Comparison of ENCODE assay signal across 10 cellular contexts in genomic region chr1:11157394-11157793, GRCh38. TPM values are rescaled to one million over a fixed set of nuclear protein-coding genes. Genes with fewer than 3 reads are reported as not detected.
DNase-seq lines count a peak whose midpoint lies in the region; ATAC-seq and TF ChIP-seq lines count a peak whose summit lies in the region.
"Had no signal": no experiment of that assay in that cellular context is flagged by ENCODE, and none has a peak within 500 bp of the region (broad histone marks: within the 10 kb centered on the region; RNA-seq: fewer than 3 reads in every experiment).

No MANE protein-coding gene starts in this region.

- no peaks in the 10 kb centered on the region for H3K9me3 Mint-ChIP-seq in stimulated activated effector memory CD8-positive, alpha-beta T cell treated with anti-CD3 and anti-CD28 coated beads, Interleukin-12 subunit alpha, Interleukin-12 subunit beta, amount 100 ng/mL, for 72 hours

- peak overlapping the region; percentile 60 for H3K27ac Mint-ChIP-seq in stimulated activated effector memory CD8-positive, alpha-beta T cell treated with anti-CD3 and anti-CD28 coated beads, Interleukin-12 subunit alpha, Interleukin-12 subunit beta, amount 100 ng/mL, for 72 hours
- H3K27ac Mint-ChIP-seq: endodermal cell had no signal

- H3K4me3 Mint-ChIP-seq in stimulated activated effector memory CD8-positive, alpha-beta T cell treated with anti-CD3 and anti-CD28 coated beads, Interleukin-12 subunit alpha, Interleukin-12 subunit beta, amount 100 ng/mL, for 72 hours, result no peak overlapping the region
- H3K4me3 Mint-ChIP-seq: endodermal cell had no signal

- peak; percentile 57 for DNase-seq in NCI-H1092 (lab: John Stamatoyannopoulos, UW)
- no peak for DNase-seq in NCI-H1092 treated with DMSO at 0.1 percent for 48 hours (lab: John Stamatoyannopoulos, UW)
- no peak for DNase-seq in heart left ventricle
- DNase-seq in stimulated activated effector memory CD8-positive, alpha-beta T cell treated with anti-CD3 and anti-CD28 coated beads, Interleukin-12 subunit alpha, Interleukin-12 subunit beta, amount 100 ng/mL, for 72 hours (ENCODE audit: low spot score in 2 of 2), result no peak
- DNase-seq in hypothalamus (lab: John Stamatoyannopoulos, UW), result no peak
- DNase-seq in SKM-1 (lab: John Stamatoyannopoulos, UW; ENCODE audit: unreplicated experiment), result no peak
- DNase-seq: endodermal cell had no signal

- no peaks in the 10 kb centered on the region for H3K9me3 ChIP-seq in heart left ventricle

- peak overlapping the region; percentile 41 for H3K27ac ChIP-seq in VCaP
- peak overlapping the region in 8 of 12 donors; percentile 6 to 55 (median 38) for H3K27ac ChIP-seq in heart left ventricle
- H3K27ac ChIP-seq: 22Rv1 had no signal

- no peak for TF ChIP-seq POLR2A in heart left ventricle (IDR thresholded peaks at IDR 0.05)
- TF ChIP-seq POLR2A in GM18505 (IDR thresholded peaks at IDR 0.05; ENCODE audit: borderline replicate concordance, extremely low read depth, insufficient read depth, insufficient read length), result no peak

- peaks cover 8% of the 10 kb centered on the region for H3K4me1 Mint-ChIP-seq in stimulated activated effector memory CD8-positive, alpha-beta T cell treated with anti-CD3 and anti-CD28 coated beads, Interleukin-12 subunit alpha, Interleukin-12 subunit beta, amount 100 ng/mL, for 72 hours
- H3K4me1 Mint-ChIP-seq: endodermal cell had no signal

- WGBS in heart left ventricle, 4 donors, result 33 to 39% (median 36%) methylated on average over 8 of the region's 8 CpGs

- ATAC-seq in heart left ventricle (peak in 3 of 4 donors; percentile 54 to 59 (median 59)), GM18505 (IDR thresholded peaks at IDR 0.05; ENCODE audit: unreplicated experiment) (no peak)
- ATAC-seq in stimulated activated effector memory CD8-positive, alpha-beta T cell treated with anti-CD3 and anti-CD28 coated beads, Interleukin-12 subunit alpha, Interleukin-12 subunit beta, amount 100 ng/mL, for 72 hours, result no peak

- peaks cover 65% of the 10 kb centered on the region for H3K36me3 Mint-ChIP-seq in stimulated activated effector memory CD8-positive, alpha-beta T cell treated with anti-CD3 and anti-CD28 coated beads, Interleukin-12 subunit alpha, Interleukin-12 subunit beta, amount 100 ng/mL, for 72 hours

- TF ChIP-seq CTCF in VCaP (conservative IDR thresholded peaks at IDR 0.05) (no peak), heart left ventricle (IDR thresholded peaks at IDR 0.05) (no peak)

- intact Hi-C loops in heart left ventricle (cut with DNase I), result no loop called here

- H3K27me3 ChIP-seq in heart left ventricle, result no peaks in the 10 kb centered on the region

- H3K4me1 ChIP-seq in heart left ventricle, result peaks cover 0 to 35% (median 22%) of the 10 kb centered on the region in 12 donors

- no peak overlapping the region for H3K4me3 ChIP-seq in heart left ventricle

- H3K36me3 ChIP-seq in heart left ventricle, result peaks cover 0 to 65% (median 37%) of the 10 kb centered on the region in 9 donors

RNA-seq across cellular contexts. Expression of gene ANGPTL7, which starts 31.8 kb away (rescaled TPM):
- 1 to 10 TPM in 4 of 9 donors, under 1 TPM in 4, not detected in 1; 0.21 to 2.6 (median 1.0) TPM for total RNA-seq in heart left ventricle
- polyA plus RNA-seq in heart left ventricle, result under 1 TPM; 0.15 to 0.27 TPM
- total RNA-seq: endodermal cell had no signal

RNA-seq across cellular contexts. Expression of gene EXOSC10, which starts 57.7 kb away (rescaled TPM):
- total RNA-seq in heart left ventricle, result 10 to 100 TPM; 19.4 to 34.8 (median 22.5) TPM
- polyA plus RNA-seq in heart left ventricle, result 10 to 100 TPM; 16.4 to 24.6 TPM

Comparison
In these comparisons a context has a peak if more than half of its experiments do, and no peak if none do; other contexts are left out.
1. ATAC-seq: peak in heart left ventricle (3 of 4); none in stimulated activated effector memory CD8-positive, alpha-beta T cell treated with anti-CD3 and anti-CD28 coated beads, Interleukin-12 subunit alpha, Interleukin-12 subunit beta, amount 100 ng/mL, for 72 hours (single experiment) and GM18505 (single experiment).